Comparison of ENCODE assay signal across 1 cellular context in genomic region chr1:160098852-160099647, GRCh38.
TF ChIP-seq lines count a peak whose summit lies in the region.

No MANE protein-coding gene starts in this region.

TF ChIP-seq in GM12878, 131 proteins besides CTCF, POLR2A, EP300 and RAD21:
- TF ChIP-seq BCL3 (IDR thresholded peaks at IDR 0.05; ENCODE audit: borderline replicate concordance, insufficient read depth, low read depth, low read length, poor library complexity, severe bottlenecking) (no peak), CREM (IDR thresholded peaks at IDR 0.05; ENCODE audit: low read depth) (peak; percentile 45), SUPT20H (IDR thresholded peaks at IDR 0.05; ENCODE audit: borderline replicate concordance, control insufficient read depth, low read depth, low read length) (no peak), MXI1 (IDR thresholded peaks at IDR 0.05; ENCODE audit: low read depth, low read length) (0 out of 2 replicates have a peak, but pooled peaks have one; percentile 2), NBN (IDR thresholded peaks at IDR 0.05) (0 out of 2 replicates have a peak, but pooled peaks have one; percentile 43), RELB (IDR thresholded peaks at IDR 0.05; ENCODE audit: low read depth) (0 out of 2 replicates have a peak, but pooled peaks have one; percentile 40), YBX1 (IDR thresholded peaks at IDR 0.05) (no peak), DPF2 (IDR thresholded peaks at IDR 0.05) (0 out of 2 replicates have a peak, but pooled peaks have one; percentile 47), BCLAF1 (IDR thresholded peaks at IDR 0.05) (no peak), BMI1 (IDR thresholded peaks at IDR 0.05; ENCODE audit: borderline replicate concordance) (no peak), IKZF2 (IDR thresholded peaks at IDR 0.05) (peak in 1 of 2 experiments; percentile 42; a peak in 1 of 4 replicates), ATF2 (IDR thresholded peaks at IDR 0.05; ENCODE audit: low read length) (no peak), IKZF1 (conservative IDR thresholded peaks at IDR 0.05) (peak; percentile 40; the same call in 1 of the 2 replicates), ATF7 (IDR thresholded peaks at IDR 0.05; ENCODE audit: low read depth) (peak; percentile 97), HDGF (IDR thresholded peaks at IDR 0.05) (peak; percentile 46; the same call in 1 of the 2 replicates), HDAC2 (IDR thresholded peaks at IDR 0.05) (no peak), EGR1 (IDR thresholded peaks at IDR 0.05; ENCODE audit: borderline replicate concordance in 1 of 2, low read depth in 2 of 2, low read length in 2 of 2) (0 out of 3 replicates have a peak, but pooled peaks of 1 of the 2 experiments have one; percentile 1), TCF3 (IDR thresholded peaks at IDR 0.05; ENCODE audit: borderline replicate concordance, insufficient read depth, low read depth, low read length) (no peak), ZNF207 (IDR thresholded peaks at IDR 0.05; ENCODE audit: borderline replicate concordance) (no peak), MTA2 (IDR thresholded peaks at IDR 0.05; ENCODE audit: low read depth) (0 out of 2 replicates have a peak, but pooled peaks have one; percentile 9), CREB1 (IDR thresholded peaks at IDR 0.05; ENCODE audit: low read depth) (0 out of 2 replicates have a peak, but pooled peaks have one; percentile 26), JUNB (IDR thresholded peaks at IDR 0.05) (no peak)
TF ChIP-seq in GM12878: peak in this region for 12.
